Comparison of ENCODE assay signal across 1 cellular context in genomic region chr6:131103869-131104268, GRCh38.
TF ChIP-seq lines count a peak whose summit lies in the region.

No MANE protein-coding gene starts in this region.

TF ChIP-seq in HepG2, 621 proteins besides CTCF, POLR2A, EP300 and RAD21 (continued from another document):
- TF ChIP-seq ISX (CRISPR knock-in tag; conservative IDR thresholded peaks at IDR 0.05): no peak
- no peak for TF ChIP-seq ZNF225 (CRISPR knock-in tag; IDR thresholded peaks at IDR 0.05)
- TF ChIP-seq ZNF230 (CRISPR knock-in tag; IDR thresholded peaks at IDR 0.05): no peak
- no peak for TF ChIP-seq ZMAT3 (CRISPR knock-in tag; conservative IDR thresholded peaks at IDR 0.05)
- no peak for TF ChIP-seq FOSL1 (CRISPR knock-in tag; IDR thresholded peaks at IDR 0.05; ENCODE audit: borderline replicate concordance)
